Comparison of ENCODE assay signal across 8 cellular contexts in the genomic region with DNA sequence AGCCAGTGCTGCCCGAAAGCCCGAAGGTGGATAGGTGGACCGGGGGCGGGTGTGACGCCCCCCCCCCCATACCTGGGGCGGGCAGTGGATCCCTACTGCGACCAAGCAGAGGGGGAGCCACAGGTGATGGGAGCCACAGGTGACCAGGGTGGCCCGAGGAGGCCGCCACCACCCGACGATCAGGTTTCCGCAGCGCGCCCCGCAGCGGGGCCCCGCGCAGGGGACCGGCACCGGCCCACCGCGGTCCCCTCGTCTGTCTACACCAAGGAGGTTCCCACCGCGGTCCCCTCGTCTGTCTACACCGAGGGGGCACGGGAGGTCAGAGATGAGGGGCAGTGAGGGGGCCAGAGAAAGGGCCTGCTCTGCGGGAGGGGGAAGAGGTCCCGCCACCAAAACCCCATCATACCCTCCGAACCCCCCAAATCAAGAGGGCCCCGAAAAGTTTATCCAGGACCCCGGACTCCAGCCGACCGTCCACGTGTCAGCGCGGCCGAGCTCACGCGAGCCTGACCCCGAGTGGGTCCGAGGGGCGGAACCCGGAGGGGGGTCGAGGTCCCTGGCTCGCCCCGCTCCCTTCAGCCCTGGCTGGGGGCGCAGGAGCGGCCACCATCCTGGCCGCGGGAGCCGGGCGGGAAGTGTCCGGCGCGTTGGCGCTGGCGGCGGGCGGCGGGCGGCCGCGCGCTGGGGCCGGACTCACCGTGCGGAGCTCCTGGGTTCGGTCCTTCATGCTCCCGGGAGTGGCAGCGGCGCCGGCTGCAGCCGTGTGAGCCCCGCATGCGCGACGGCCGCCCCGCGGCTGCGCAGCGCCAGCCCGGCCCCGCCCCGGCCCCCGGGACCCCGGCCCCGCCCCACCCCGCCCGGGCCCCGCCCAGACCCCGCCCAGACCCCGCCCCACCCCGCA. TPM values are rescaled to one million over a fixed set of nuclear protein-coding genes. Genes with fewer than 3 reads are reported as not detected.
A peak's percentile ranks its signal among the peaks of the same experiment; 100 is the strongest.
DNase-seq lines count a peak whose midpoint lies in the region; ATAC-seq and TF ChIP-seq lines count a peak whose summit lies in the region.

A gene (minus strand): TSS at position 765 of the 901 bp plus-strand sequence. CDS start 38 bp downstream, at position 727.

- no peak for TF ChIP-seq CTCF in 22Rv1 (IDR thresholded peaks at IDR 0.05)

- peak within 1 kb of the TSS; percentile 40; the same call in 1 of the 2 replicates for H3K27ac ChIP-seq in 22Rv1

- DNase-seq in NOMO-1 treated with DMSO at 0.1 percent for 48 hours (lab: John Stamatoyannopoulos, UW; ENCODE audit: unreplicated experiment) (peak; percentile 70), erythroblast (lab: John Stamatoyannopoulos, UW) (peak; percentile 55 to 59), myocyte (ENCODE audit: low read depth) (peak; percentile 81)
- peak; percentile 82 for DNase-seq in activated T-cell treated with anti-CD3 and anti-CD28 coated beads, Interleukin-2, amount 50 U/mL, for 1 hour
- peak; percentile 79 for DNase-seq in stimulated activated naive CD8-positive, alpha-beta T cell treated with anti-CD3 and anti-CD28 coated beads, Interleukin-15, Interleukin-2, amounts not matched to agents 100 U/mL and 50 U/mL, for 24 hours

- peak; percentile 47 for TF ChIP-seq POLR2A in GM18505 (IDR thresholded peaks at IDR 0.05; ENCODE audit: borderline replicate concordance, extremely low read depth, insufficient read depth, insufficient read length)
- TF ChIP-seq POLR2A in erythroblast (IDR thresholded peaks at IDR 0.05; ENCODE audit: low read length) = no peak

- ATAC-seq in GM18505 (IDR thresholded peaks at IDR 0.05; ENCODE audit: unreplicated experiment) (peak; percentile 67), HG03097 (IDR thresholded peaks at IDR 0.05; ENCODE audit: low FRiP score, unreplicated experiment) (peak; percentile 47)
- ATAC-seq in stimulated activated naive CD8-positive, alpha-beta T cell treated with anti-CD3 and anti-CD28 coated beads, Interleukin-15, Interleukin-2, amounts not matched to agents 100 U/mL and 50 U/mL, for 24 hours = peak; percentile 52

RNA-seq across cellular contexts. Expression of the gene that starts here (rescaled TPM):
- 19.3 and 21.6 TPM in 2 replicates for total RNA-seq in myocyte
- 11.2 TPM for polyA plus RNA-seq in myocyte (2012)

Comparison
In these comparisons a context has a peak if more than half of its experiments do, and no peak if none do; other contexts are left out.
1. Peak in every context shown above with its lines: DNase-seq, ATAC-seq and H3K27ac ChIP-seq.